Comparison of ENCODE assay signal across 20 cellular contexts in genomic region chr12:74620932-74621331, GRCh38.
"Had no signal": no experiment of that assay in that cellular context is flagged by ENCODE, and none has a peak within 500 bp of the region (broad histone marks: within the 10 kb centered on the region; RNA-seq: fewer than 3 reads in every experiment).

No MANE protein-coding gene starts in this region.

- DNase-seq: activated B cell treated with CpG ODN at 0.5 μM for 24 hours; activated CD4-positive, alpha-beta T cell treated with anti-CD3 and anti-CD28 coated beads, Interleukin-2, amount 50 U/mL, for 1 hour; activated CD8-positive, alpha-beta memory T cell treated with anti-CD3 and anti-CD28 coated beads, Interleukin-2, amount 10 ng/mL, durations not matched to agents 7 days and 5 days; activated CD8-positive, alpha-beta T cell treated with anti-CD3 and anti-CD28 coated beads for 36 hours; activated naive CD4-positive, alpha-beta T cell treated with Interleukin-2 at 50 U/mL for 16 hours; activated T-cell treated with anti-CD3 and anti-CD28 coated beads, Interleukin-2, amount 50 U/mL, for 48 hours; dermis blood vessel endothelial cell; effector memory CD8-positive, alpha-beta T cell; erythroblast; heart left ventricle; mesendoderm; naive B cell; nephron progenitor cell; ovary; stimulated activated naive CD4-positive, alpha-beta T cell; T-helper 1 cell; tibial artery; upper lobe of right lung had no signal

- H3K36me3 ChIP-seq: heart left ventricle, ovary, prostate gland, suprapubic skin, tibial artery, upper lobe of right lung had no signal

- H3K4me3 ChIP-seq: heart left ventricle, ovary, prostate gland, suprapubic skin, tibial artery, upper lobe of right lung had no signal

- H3K9me3 ChIP-seq: heart left ventricle, ovary, prostate gland, suprapubic skin, tibial artery, upper lobe of right lung had no signal

- ATAC-seq: activated CD8-positive, alpha-beta memory T cell treated with anti-CD3 and anti-CD28 coated beads, Interleukin-2, amount 10 ng/mL, durations not matched to agents 7 days and 5 days; activated CD8-positive, alpha-beta T cell treated with anti-CD3 and anti-CD28 coated beads for 36 hours; effector memory CD8-positive, alpha-beta T cell; heart left ventricle; upper lobe of right lung had no signal

- H3K4me1 ChIP-seq: heart left ventricle, suprapubic skin, tibial artery, upper lobe of right lung had no signal

- H3K27me3 ChIP-seq: heart left ventricle, ovary, suprapubic skin, tibial artery, upper lobe of right lung had no signal

- H3K27ac ChIP-seq: heart left ventricle, ovary, prostate gland, suprapubic skin, tibial artery, upper lobe of right lung had no signal
